Comparison of ENCODE assay signal across 23 cellular contexts in genomic region chr3:111944377-111944776, GRCh38. TPM values are rescaled to one million over a fixed set of nuclear protein-coding genes. Genes with fewer than 3 reads are reported as not detected.
DNase-seq lines count a peak whose midpoint lies in the region; ATAC-seq, FAIRE-seq and TF ChIP-seq lines count a peak whose summit lies in the region.
"Had no signal": no experiment of that assay in that cellular context is flagged by ENCODE, and none has a peak within 500 bp of the region (broad histone marks: within the 10 kb centered on the region; RNA-seq: fewer than 3 reads in every experiment).

No MANE protein-coding gene starts in this region.

- WGBS in HepG2 (ENCODE audit: low lambda C conversion rate): 96% methylated on average over 4 of the region's 4 CpGs
- WGBS in right lobe of liver (ENCODE audit: insufficient coverage, low coverage, low lambda C conversion rate, missing lambda C conversion rate): 100% methylated on average over 3 of the region's 4 CpGs
- WGBS in prostate gland: 96% methylated on average over 4 of the region's 4 CpGs

- H3K4me3 ChIP-seq in HepG2 (replicated peaks in 1 of 3; ENCODE audit: insufficient read depth in 1 of 3, low read depth in 2 of 3, low read length in 3 of 3) (no peak overlapping the region), right lobe of liver (no peak overlapping the region), RWPE2 (ENCODE audit: severe bottlenecking) (no peak overlapping the region), fibroblast of mammary gland (ENCODE audit: control insufficient read depth, low read depth, low read length) (no peak overlapping the region), prostate gland (no peak overlapping the region)
- H3K4me3 ChIP-seq: SK-N-MC had no signal

- H3K27ac ChIP-seq in HepG2 (ENCODE audit: extremely low read length, insufficient read depth, low read length) (no peak overlapping the region), right lobe of liver (no peak overlapping the region), RWPE2 (ENCODE audit: poor library complexity, severe bottlenecking) (peak overlapping the region; percentile 65), prostate gland (no peak overlapping the region)
- H3K27ac ChIP-seq: C4-2B, SK-N-MC had no signal

- no peaks in the 10 kb centered on the region for H4K20me1 ChIP-seq in HepG2 (ENCODE audit: insufficient read depth, low read length)

- no peaks in the 10 kb centered on the region for H3K27me3 ChIP-seq in HepG2 (ENCODE audit: control insufficient read depth in 1 of 2, insufficient read depth in 2 of 2, low read length in 2 of 2)
- no peaks in the 10 kb centered on the region for H3K27me3 ChIP-seq in right lobe of liver
- no peaks in the 10 kb centered on the region for H3K27me3 ChIP-seq in RWPE2 (ENCODE audit: insufficient read depth, poor library complexity, severe bottlenecking)
- H3K27me3 ChIP-seq in prostate gland (replicated peaks; ENCODE audit: insufficient read depth): no peaks in the 10 kb centered on the region

- intact Hi-C loops in HepG2 (cut with micrococcal nuclease; ENCODE audit: unreplicated experiment) (no loop called here), right lobe of liver (cut with DNase I) (no loop called here), prostate gland (cut with DNase I) (no loop called here)

- TF ChIP-seq EP300 in HepG2 (IDR thresholded peaks at IDR 0.05; ENCODE audit: low read depth in 2 of 2, low read length in 2 of 2) (no peak), HepG2 (CRISPR knock-in tag; IDR thresholded peaks at IDR 0.05; ENCODE audit: borderline replicate concordance) (no peak)

- H3K9me3 ChIP-seq in HepG2 (ENCODE audit: low read length): no peaks in the 10 kb centered on the region
- no peaks in the 10 kb centered on the region for H3K9me3 ChIP-seq in right lobe of liver
- no peaks in the 10 kb centered on the region for H3K9me3 ChIP-seq in RWPE2 (ENCODE audit: severe bottlenecking)
- H3K9me3 ChIP-seq in prostate gland: no peaks in the 10 kb centered on the region

- peaks cover 6 to 25% of the 10 kb centered on the region in 2 experiments; a peak in 2 of 5 replicates for H3K36me3 ChIP-seq in HepG2 (replicated peaks in 1 of 2; ENCODE audit: control insufficient read depth in 1 of 2, insufficient read depth in 2 of 2, low read length in 2 of 2)
- H3K36me3 ChIP-seq in right lobe of liver: peaks cover 0 to 46% (median 8%) of the 10 kb centered on the region in 4 donors
- peaks cover 98% of the 10 kb centered on the region for H3K36me3 ChIP-seq in RWPE2 (ENCODE audit: low read depth)
- H3K36me3 ChIP-seq in prostate gland: no peaks in the 10 kb centered on the region

- TF ChIP-seq RAD21 in HepG2 (CRISPR knock-in tag; IDR thresholded peaks at IDR 0.05): no peak

- TF ChIP-seq POLR2A in HepG2 (IDR thresholded peaks at IDR 0.05; ENCODE audit: insufficient read depth in 1 of 2, low read depth in 2 of 2, low read length in 2 of 2) (no peak), right lobe of liver (IDR thresholded peaks at IDR 0.05) (no peak), prostate gland (IDR thresholded peaks at IDR 0.05) (no peak)

- TF ChIP-seq CTCF in HepG2 (CRISPR knock-in tag; IDR thresholded peaks at IDR 0.05): no peak
- TF ChIP-seq CTCF in right lobe of liver (IDR thresholded peaks at IDR 0.05): no peak
- TF ChIP-seq CTCF in RWPE2 (IDR thresholded peaks at IDR 0.05; ENCODE audit: poor library complexity, severe bottlenecking): no peak
- TF ChIP-seq CTCF in fibroblast of mammary gland (conservative IDR thresholded peaks at IDR 0.05; ENCODE audit: control insufficient read depth, insufficient read depth, low read depth, low read length): no peak
- no peak for TF ChIP-seq CTCF in GM10248 (IDR thresholded peaks at IDR 0.05; ENCODE audit: control extremely low read depth, extremely low read depth, low read depth, missing control alignments)
- no peak for TF ChIP-seq CTCF in prostate gland (IDR thresholded peaks at IDR 0.05)

- POLR2A ChIA-PET in HepG2 (lab: Yijun Ruan, JAX) (no interaction called here), GM10248 (lab: Yijun Ruan, JAX) (no interaction called here)

- DNase-seq in HepG2 (ENCODE audit: low spot score): no peak
- no peak for DNase-seq in right lobe of liver
- no peak for DNase-seq in RWPE2 (ENCODE audit: low spot score)
- peak; percentile 40 for DNase-seq in fibroblast of mammary gland (ENCODE audit: low read depth)
- no peak for DNase-seq in HT-29 (ENCODE audit: low spot score)
- no peak for DNase-seq in GM10248 (ENCODE audit: extremely low spot score)
- no peak for DNase-seq in prostate gland (ENCODE audit: low spot score)
- DNase-seq: 8988T, COR-L47, DMS153, NCI-H1048, NCI-H146, NCI-H2081 treated with DMSO at 0.1 percent for 48 hours, NCI-H226, NCI-H526 treated with DMSO at 0.1 percent for 48 hours, OCI-M1 had no signal

- in situ Hi-C loops in HepG2 (cut with HindIII; ENCODE audit: extremely low pct_ligation_motif_present, low pct_unique_long_range_greater_than_20kb): no loop called here

- H3K4me1 ChIP-seq in HepG2 (ENCODE audit: insufficient read depth, low read length) (no peaks in the 10 kb centered on the region), right lobe of liver (no peaks in the 10 kb centered on the region), RWPE2 (ENCODE audit: insufficient read depth, poor library complexity, severe bottlenecking) (peaks cover 19% of the 10 kb centered on the region), prostate gland (replicated peaks) (no peaks in the 10 kb centered on the region)

- H3K79me2 ChIP-seq in HepG2 (ENCODE audit: insufficient read depth, low read length): no peaks in the 10 kb centered on the region

- FAIRE-seq in HepG2 (lab: Jason Lieb, UNC): no peak
- FAIRE-seq: GM12891, GM19239, H1 had no signal

- no peak overlapping the region for H3K4me2 ChIP-seq in HepG2 (ENCODE audit: low read depth, low read length)

- CTCF ChIA-PET in HepG2 (lab: Yijun Ruan, JAX; ENCODE audit: low intra/inter-chr PET ratio, low total read pairs): no interaction called here
- CTCF ChIA-PET in GM10248 (lab: Yijun Ruan, JAX): interaction anchor here (0.9 kb wide), 1 partner anchor 229 kb away, joined by 3 read pairs; no protein-coding TSS in a partner anchor

- H2AFZ ChIP-seq in HepG2 (ENCODE audit: low read length): no peak overlapping the region

- no TSS peak for BruUV-seq in HepG2 (replicated peaks; lab: Mats Ljungman, UMichigan)

- ATAC-seq in HepG2 (no peak), right lobe of liver (no peak), RWPE2 (ENCODE audit: low read depth) (peak; percentile 29; the same call in 1 of the 3 replicates), GM19452 (IDR thresholded peaks at IDR 0.05; ENCODE audit: unreplicated experiment) (no peak)
- ATAC-seq: Right ventricle myocardium inferior had no signal

- no peak overlapping the region for H3K9ac ChIP-seq in HepG2 (ENCODE audit: insufficient read depth, low read depth, low read length)

RNA-seq across cellular contexts. Expression of gene ABHD10, which starts 34.4 kb away (rescaled TPM):
- total RNA-seq in HepG2 (2016; rRNA removed; fragmentation: Illumina TruSeq; extraction: Trizol) (50.2 and 84.8 TPM in 2 replicates), right lobe of liver (10 to 100 TPM; 16.7 to 25.2 (median 20.8) TPM), prostate gland (10 to 100 TPM; 36.3 to 40.1 TPM)
- total RNA-seq in HepG2 (2016; cell fraction: cytosol; rRNA removed; fragmentation: Illumina TruSeq; extraction: Trizol; ENCODE audit: low read depth): 3.8 and 4.5 TPM in 2 replicates
- 50.2 and 84.9 TPM in 2 replicates for total RNA-seq in HepG2 (2016; cell fraction: insoluble cytoplasmic fraction; rRNA removed; fragmentation: Illumina TruSeq; extraction: Trizol)
- total RNA-seq in HepG2 (2016; cell fraction: membrane; rRNA removed; fragmentation: Illumina TruSeq; extraction: Trizol): 13.5 and 16.1 TPM in 2 replicates
- 27.8 and 30.5 TPM in 2 replicates for total RNA-seq in HepG2 (2016; cell fraction: nucleus; rRNA removed; fragmentation: Illumina TruSeq; extraction: Trizol)
- 16.7 and 22.8 TPM in 2 replicates for polyA plus RNA-seq in HepG2 (2011; rRNA removed)
- polyA plus RNA-seq in HepG2 (2011; cell fraction: cytosol; rRNA removed): 9.7 and 13.8 TPM in 2 replicates
- 7.1 and 8.8 TPM in 2 replicates for polyA plus RNA-seq in HepG2 (2011; cell fraction: nucleus; rRNA removed)
- 16.3 and 20.8 TPM in 2 replicates for polyA plus RNA-seq in HepG2 (2012)
- 2.6 and 3.0 TPM in 2 replicates for polyA plus RNA-seq in HepG2 (2016; cell fraction: cytosol; fragmentation: Illumina TruSeq; extraction: Trizol; ENCODE audit: low read depth)
- 62.4 and 64.2 TPM in 2 replicates for polyA plus RNA-seq in HepG2 (2016; cell fraction: insoluble cytoplasmic fraction; fragmentation: Illumina TruSeq; extraction: Trizol; ENCODE audit: low read depth)
- polyA plus RNA-seq in HepG2 (2016; cell fraction: membrane; fragmentation: Illumina TruSeq; extraction: Trizol; ENCODE audit: low read depth): 7.6 and 8.6 TPM in 2 replicates
- polyA plus RNA-seq in HepG2 (2016; cell fraction: nucleus; fragmentation: Illumina TruSeq; extraction: Trizol; ENCODE audit: insufficient read depth, low read depth): 33.2 and 36.3 TPM in 2 replicates
- 18.4 and 19.3 TPM in 2 replicates for polyA minus RNA-seq in HepG2 (2011; rRNA and poly(A)+ RNA removed; ENCODE audit: low replicate concordance)
- polyA minus RNA-seq in HepG2 (2011; cell fraction: cytosol; rRNA and poly(A)+ RNA removed): 20.8 and 25.8 TPM in 2 replicates
- 22.8 and 24.7 TPM in 2 replicates for polyA minus RNA-seq in HepG2 (2011; cell fraction: nucleus; rRNA and poly(A)+ RNA removed)
- total RNA-seq in HT-29 (2014; rRNA removed; shearing (Covaris generic)): 16.5 and 22.9 TPM in 2 replicates

RNA-seq across cellular contexts. Expression of gene TAGLN3, which starts 54.3 kb away (rescaled TPM):
- total RNA-seq in HepG2 (2016; rRNA removed; fragmentation: Illumina TruSeq; extraction: Trizol) (0.80 and 0.91 TPM in 2 replicates), right lobe of liver (not detected), prostate gland (1 to 10 TPM in 1 of 2 donors, not detected in 1; 3.2 TPM)
- 0.40 and 0.71 TPM in 2 replicates for total RNA-seq in HepG2 (2016; cell fraction: cytosol; rRNA removed; fragmentation: Illumina TruSeq; extraction: Trizol; ENCODE audit: low read depth)
- total RNA-seq in HepG2 (2016; cell fraction: insoluble cytoplasmic fraction; rRNA removed; fragmentation: Illumina TruSeq; extraction: Trizol): 0.43 and 0.77 TPM in 2 replicates
- 0.34 and 0.86 TPM in 2 replicates for total RNA-seq in HepG2 (2016; cell fraction: membrane; rRNA removed; fragmentation: Illumina TruSeq; extraction: Trizol)
- not detected in 2 replicates for total RNA-seq in HepG2 (2016; cell fraction: nucleus; rRNA removed; fragmentation: Illumina TruSeq; extraction: Trizol)
- 0.51 and 0.60 TPM in 2 replicates for polyA plus RNA-seq in HepG2 (2011; rRNA removed)
- polyA plus RNA-seq in HepG2 (2011; cell fraction: cytosol; rRNA removed): 0.35 and 0.43 TPM in 2 replicates
- 0.45 and 0.47 TPM in 2 replicates for polyA plus RNA-seq in HepG2 (2011; cell fraction: nucleus; rRNA removed)
- polyA plus RNA-seq in HepG2 (2012): not detected in 2 replicates
- 0.47 and 0.54 TPM in 2 replicates for polyA plus RNA-seq in HepG2 (2016; cell fraction: cytosol; fragmentation: Illumina TruSeq; extraction: Trizol; ENCODE audit: low read depth)
- 0.81 and 0.86 TPM in 2 replicates for polyA plus RNA-seq in HepG2 (2016; cell fraction: insoluble cytoplasmic fraction; fragmentation: Illumina TruSeq; extraction: Trizol; ENCODE audit: low read depth)
- 0.52 and 0.73 TPM in 2 replicates for polyA plus RNA-seq in HepG2 (2016; cell fraction: membrane; fragmentation: Illumina TruSeq; extraction: Trizol; ENCODE audit: low read depth)
- polyA plus RNA-seq in HepG2 (2016; cell fraction: nucleus; fragmentation: Illumina TruSeq; extraction: Trizol; ENCODE audit: insufficient read depth, low read depth): 0.87 TPM in 1 of 2 replicates, not detected in the other
- polyA minus RNA-seq in HepG2 (2011; rRNA and poly(A)+ RNA removed; ENCODE audit: low replicate concordance): 0.44 TPM in 1 of 2 replicates, not detected in the other
- polyA minus RNA-seq in HepG2 (2011; cell fraction: cytosol; rRNA and poly(A)+ RNA removed): not detected in 2 replicates
- not detected in 2 replicates for polyA minus RNA-seq in HepG2 (2011; cell fraction: nucleus; rRNA and poly(A)+ RNA removed)
- total RNA-seq in HT-29 (2014; rRNA removed; shearing (Covaris generic)): 0.08 TPM in 1 of 2 replicates, not detected in the other
- total RNA-seq: Right ventricle myocardium inferior had no signal
